Comparison of ENCODE assay signal across 8 cellular contexts in the genomic region with DNA sequence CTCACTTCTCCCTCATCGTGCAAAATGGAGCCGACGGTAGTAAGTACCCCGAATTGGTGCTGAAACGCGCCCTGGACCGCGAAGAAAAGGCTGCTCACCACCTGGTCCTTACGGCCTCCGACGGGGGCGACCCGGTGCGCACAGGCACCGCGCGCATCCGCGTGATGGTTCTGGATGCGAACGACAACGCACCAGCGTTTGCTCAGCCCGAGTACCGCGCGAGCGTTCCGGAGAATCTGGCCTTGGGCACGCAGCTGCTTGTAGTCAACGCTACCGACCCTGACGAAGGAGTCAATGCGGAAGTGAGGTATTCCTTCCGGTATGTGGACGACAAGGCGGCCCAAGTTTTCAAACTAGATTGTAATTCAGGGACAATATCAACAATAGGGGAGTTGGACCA. TPM values are rescaled to one million over a fixed set of nuclear protein-coding genes. Genes with fewer than 3 reads are reported as not detected.
DNase-seq lines count a peak whose midpoint lies in the region; ATAC-seq and TF ChIP-seq lines count a peak whose summit lies in the region.

No MANE protein-coding gene starts in this region.

- ATAC-seq in GM18502 (IDR thresholded peaks at IDR 0.05; ENCODE audit: poor library complexity, unreplicated experiment) (peak; percentile 75), HG02870 (IDR thresholded peaks at IDR 0.05; ENCODE audit: unreplicated experiment) (peak; percentile 64), GM18511 (IDR thresholded peaks at IDR 0.05; ENCODE audit: unreplicated experiment) (no peak)

- DNase-seq in dermis blood vessel endothelial cell (peak; percentile 57), sigmoid colon (no peak), DMS114 treated with DMSO at 0.1 percent for 48 hours (lab: John Stamatoyannopoulos, UW; ENCODE audit: unreplicated experiment) (no peak), MV-4-11 (lab: John Stamatoyannopoulos, UW) (no peak)
- no peak for DNase-seq in stimulated activated CD4-positive, alpha-beta T cell treated with anti-CD3 and anti-CD28 coated beads, Interleukin-4, amount 100 ng/mL, for 1 hour

- H3K27ac ChIP-seq in sigmoid colon: no peak overlapping the region

- peaks cover 47 to 84% (median 68%) of the 10 kb centered on the region in 4 donors for H3K9me3 ChIP-seq in sigmoid colon

- 19 to 65% methylated on average over 37 of the region's 37 CpGs for WGBS in sigmoid colon, 2 donors

- H3K4me1 ChIP-seq in sigmoid colon: no peaks in the 10 kb centered on the region

- TF ChIP-seq EP300 in sigmoid colon (IDR thresholded peaks at IDR 0.05): no peak

- no peak for TF ChIP-seq POLR2A in sigmoid colon (IDR thresholded peaks at IDR 0.05)

- peak overlapping the region in 3 of 4 donors; percentile 13 to 29 (median 22) for H3K4me3 ChIP-seq in sigmoid colon

- TF ChIP-seq CTCF in sigmoid colon (IDR thresholded peaks at IDR 0.05): no peak

- no peaks in the 10 kb centered on the region for H3K27me3 ChIP-seq in sigmoid colon

- H3K36me3 ChIP-seq in sigmoid colon: peaks cover 0 to 11% (median 0%) of the 10 kb centered on the region in 4 donors

- intact Hi-C loops in sigmoid colon (cut with DNase I): no loop called here

RNA-seq across cellular contexts. Expression of gene PCDHGA12, which starts 1.0 kb away (rescaled TPM):
- total RNA-seq in dermis blood vessel endothelial cell (4.1 and 4.6 TPM in 2 replicates), sigmoid colon (10 to 100 TPM in 2 of 4 donors, 1 to 10 TPM in 2; 5.4 to 14.1 (median 11.3) TPM)
- polyA plus RNA-seq in sigmoid colon: under 1 TPM in 1 of 3 donors, not detected in 2; 0.80 TPM

RNA-seq across cellular contexts. Expression of gene PCDHGA11, which starts 10.4 kb away (rescaled TPM):
- total RNA-seq in dermis blood vessel endothelial cell (6.8 and 10.6 TPM in 2 replicates), sigmoid colon (10 to 100 TPM in 1 of 4 donors, 1 to 10 TPM in 3; 6.1 to 10.8 (median 8.1) TPM)
- polyA plus RNA-seq in sigmoid colon: under 1 TPM in 1 of 3 donors, not detected in 2; 0.89 TPM

RNA-seq across cellular contexts. Expression of gene PCDHGB7, which starts 13.8 kb away (rescaled TPM):
- total RNA-seq in dermis blood vessel endothelial cell (10.2 and 11.9 TPM in 2 replicates), sigmoid colon (10 to 100 TPM; 16.1 to 19.4 (median 17.6) TPM)
- 1 to 10 TPM in 1 of 3 donors, under 1 TPM in 1, not detected in 1; 0.60 to 2.4 TPM for polyA plus RNA-seq in sigmoid colon

RNA-seq across cellular contexts. Expression of gene PCDHGA10, which starts 18.5 kb away (rescaled TPM):
- total RNA-seq in dermis blood vessel endothelial cell (4.7 and 6.0 TPM in 2 replicates), sigmoid colon (10 to 100 TPM in 2 of 4 donors, 1 to 10 TPM in 2; 6.1 to 11.5 (median 9.0) TPM)
- polyA plus RNA-seq in sigmoid colon: 1 to 10 TPM in 1 of 3 donors, under 1 TPM in 2; 0.23 to 1.0 (median 0.60) TPM

RNA-seq across cellular contexts. Expression of gene PCDHGB6, which starts 23.5 kb away (rescaled TPM):
- 2.9 and 3.7 TPM in 2 replicates for total RNA-seq in dermis blood vessel endothelial cell
- 10 to 100 TPM in 3 of 4 donors, 1 to 10 TPM in 1; 8.9 to 15.0 (median 12.1) TPM for total RNA-seq in sigmoid colon
- polyA plus RNA-seq in sigmoid colon: 1 to 10 TPM in 1 of 3 donors, not detected in 2; 1.2 TPM
